ENCODE assay signal across 21 cellular contexts in genomic region chr4:167031534-167032156, GRCh38.
DNase-seq lines count a peak whose midpoint lies in the region; ATAC-seq and TF ChIP-seq lines count a peak whose summit lies in the region.
"Had no signal": no experiment of that assay in that cellular context is flagged by ENCODE, and none has a peak within 500 bp of the region (broad histone marks: within the 10 kb centered on the region; RNA-seq: fewer than 3 reads in every experiment).

No MANE protein-coding gene starts in this region.

- no peaks in the 10 kb centered on the region for H3F3A ChIP-seq in neural progenitor cell (ENCODE audit: low read depth)

- DNase-seq in HCT116 (ENCODE audit: low read depth, low spot score) = no peak
- DNase-seq in neural progenitor cell (ENCODE audit: low spot score) = no peak
- DNase-seq in GOT3 (lab: John Stamatoyannopoulos, UW) = no peak
- no peak for DNase-seq in activated naive CD4-positive, alpha-beta T cell treated with anti-CD3 and anti-CD28 coated beads, Interleukin-2, amount 50 U/mL, for 72 hours (ENCODE audit: low spot score in 2 of 2)
- DNase-seq in medulla oblongata (ENCODE audit: extremely low spot score) = no peak
- DNase-seq: anterior cingulate cortex; erythroblast; heart right ventricle; islet precursor cell; midbrain; NCI-H2029 treated with DMSO at 0.1 percent for 48 hours; NCI-H524; psoas muscle; SHP77; stimulated activated CD4-positive, alpha-beta T cell treated with anti-CD3 and anti-CD28 coated beads, Interleukin-12 subunit alpha, Interleukin-12 subunit beta, amount 100 ng/mL, for 4 hours; T-helper 1 cell had no signal

- H3K36me3 ChIP-seq in HCT116 (ENCODE audit: control insufficient read depth in 1 of 2, insufficient read depth in 2 of 2, low read length in 2 of 2) (no peaks in the 10 kb centered on the region), neural progenitor cell (no peaks in the 10 kb centered on the region)
- H3K36me3 ChIP-seq: heart right ventricle, thoracic aorta had no signal

- H3K36me3 Mint-ChIP-seq in neural progenitor cell = no peaks in the 10 kb centered on the region
- H3K36me3 Mint-ChIP-seq in activated naive CD4-positive, alpha-beta T cell treated with anti-CD3 and anti-CD28 coated beads, Interleukin-2, amount 50 U/mL, for 72 hours = no peaks in the 10 kb centered on the region

- no peaks in the 10 kb centered on the region for H3K27me3 ChIP-seq in HCT116 (ENCODE audit: insufficient read depth, low read length)
- no peaks in the 10 kb centered on the region for H3K27me3 ChIP-seq in neural progenitor cell
- H3K27me3 ChIP-seq: heart right ventricle had no signal

- peak overlapping the region; percentile 91 for H2AFZ ChIP-seq in HCT116 (ENCODE audit: low read depth, low read length, poor library complexity, severe bottlenecking)
- peak overlapping the region; percentile 70 for H2AFZ ChIP-seq in neural progenitor cell (replicated peaks)

- H3K4me2 ChIP-seq in HCT116 (ENCODE audit: low read length) (peak overlapping the region; percentile 26; the same call in 1 of the 2 replicates), neural progenitor cell (no peak overlapping the region)

- H3K9me2 ChIP-seq in HCT116 (ENCODE audit: insufficient read depth) = no peaks in the 10 kb centered on the region

- no peaks in the 10 kb centered on the region for H3K4me1 Mint-ChIP-seq in neural progenitor cell

- H3K4me1 ChIP-seq in HCT116 (ENCODE audit: control insufficient read depth in 1 of 2, insufficient read depth in 2 of 2, low read length in 2 of 2) = peaks cover 6 to 8% of the 10 kb centered on the region in 2 experiments; a peak in 2 of 4 replicates
- no peaks in the 10 kb centered on the region for H3K4me1 ChIP-seq in neural progenitor cell
- H3K4me1 ChIP-seq: heart right ventricle, psoas muscle had no signal

- H3K27ac Mint-ChIP-seq in neural progenitor cell = no peak overlapping the region
- H3K27ac Mint-ChIP-seq in activated naive CD4-positive, alpha-beta T cell treated with anti-CD3 and anti-CD28 coated beads, Interleukin-2, amount 50 U/mL, for 72 hours = no peak overlapping the region

- H3K79me2 ChIP-seq in HCT116 (ENCODE audit: insufficient read depth, low read length) = no peaks in the 10 kb centered on the region
- no peaks in the 10 kb centered on the region for H3K79me2 ChIP-seq in neural progenitor cell (ENCODE audit: low read depth)

- no peak overlapping the region for H3K4me3 Mint-ChIP-seq in neural progenitor cell

- POLR2A ChIA-PET in HCT116 (lab: Charles Lee) = no interaction called here

- ATAC-seq in HCT116 (no peak), esophagus mucosa (peak; percentile 39), GM19395 (IDR thresholded peaks at IDR 0.05; ENCODE audit: unreplicated experiment) (no peak)
- ATAC-seq in activated naive CD4-positive, alpha-beta T cell treated with anti-CD3 and anti-CD28 coated beads, Interleukin-2, amount 50 U/mL, for 72 hours = no peak
- ATAC-seq: heart right ventricle, psoas muscle had no signal

- no peaks in the 10 kb centered on the region for H3K9me3 Mint-ChIP-seq in neural progenitor cell
- no peaks in the 10 kb centered on the region for H3K9me3 Mint-ChIP-seq in activated naive CD4-positive, alpha-beta T cell treated with anti-CD3 and anti-CD28 coated beads, Interleukin-2, amount 50 U/mL, for 72 hours

- H3K27me3 Mint-ChIP-seq in neural progenitor cell (ENCODE audit: insufficient read depth, low read depth) = no peaks in the 10 kb centered on the region

- TF ChIP-seq POLR2A in HCT116 (IDR thresholded peaks at IDR 0.05; ENCODE audit: borderline replicate concordance, extremely low read depth, insufficient read depth, insufficient read length) = no peak

- no peaks in the 10 kb centered on the region for H3K9me3 ChIP-seq in HCT116 (ENCODE audit: control insufficient read depth in 1 of 2, insufficient read depth in 1 of 2, low read depth in 1 of 2, low read length in 2 of 2)
- H3K9me3 ChIP-seq in neural progenitor cell (ENCODE audit: low read depth) = no peaks in the 10 kb centered on the region
- H3K9me3 ChIP-seq: heart right ventricle, psoas muscle, thoracic aorta had no signal

- no peak overlapping the region for H3K4me3 ChIP-seq in HCT116 (replicated peaks in 1 of 2; ENCODE audit: low read depth in 1 of 2, low read length in 2 of 2)
- H3K4me3 ChIP-seq in neural progenitor cell = no peak overlapping the region
- H3K4me3 ChIP-seq: coronary artery, heart right ventricle, psoas muscle, thoracic aorta had no signal

- BruUV-seq in HCT116 (replicated peaks; lab: Mats Ljungman, UMichigan) = no TSS peak

- H3K27ac ChIP-seq in HCT116 (ENCODE audit: low read depth, low read length) (no peak overlapping the region), VCaP (peak overlapping the region; percentile 3; the same call in 1 of the 2 replicates), neural progenitor cell (no peak overlapping the region)
- H3K27ac ChIP-seq: coronary artery, heart right ventricle, psoas muscle, thoracic aorta had no signal

- RAD21 ChIA-PET in HCT116 (lab: Charles Lee; ENCODE audit: low non-redundant PET in 1 of 2, low total read pairs in 2 of 2, uncharacterized antibody in 2 of 2, unreplicated experiment in 2 of 2) = no interaction called here

- no peaks in the 10 kb centered on the region for H4K20me1 ChIP-seq in HCT116 (ENCODE audit: insufficient read depth)
- H4K20me1 ChIP-seq in neural progenitor cell (ENCODE audit: low read depth) = no peaks in the 10 kb centered on the region

- intact Hi-C loops in HCT116 (cut with micrococcal nuclease) = no loop called here

- CTCF ChIA-PET in HCT116 (lab: Charles Lee) = no interaction called here

- TF ChIP-seq CTCF in HCT116 (IDR thresholded peaks at IDR 0.05 in 2 of 3, conservative IDR thresholded peaks at IDR 0.05 in 1 of 3; ENCODE audit: borderline replicate concordance in 1 of 3, insufficient read depth in 1 of 3, low read depth in 2 of 3, low read length in 2 of 3) (no peak), VCaP (conservative IDR thresholded peaks at IDR 0.05) (no peak), neural progenitor cell (IDR thresholded peaks at IDR 0.05) (no peak)

- no peak overlapping the region for H3K9ac ChIP-seq in HCT116 (ENCODE audit: low read length)
- H3K9ac ChIP-seq in neural progenitor cell = no peak overlapping the region

- no peak for TF ChIP-seq RAD21 in HCT116 (IDR thresholded peaks at IDR 0.05; ENCODE audit: low read depth)

TF ChIP-seq in HCT116, 20 proteins besides CTCF, POLR2A, EP300 and RAD21:
- TF ChIP-seq JUND (IDR thresholded peaks at IDR 0.05) (peak; percentile 11; the same call in 1 of the 2 replicates), SRF (IDR thresholded peaks at IDR 0.05; ENCODE audit: low read depth) (no peak)
